ENCODE assay signal across 23 cellular contexts in the genomic region with DNA sequence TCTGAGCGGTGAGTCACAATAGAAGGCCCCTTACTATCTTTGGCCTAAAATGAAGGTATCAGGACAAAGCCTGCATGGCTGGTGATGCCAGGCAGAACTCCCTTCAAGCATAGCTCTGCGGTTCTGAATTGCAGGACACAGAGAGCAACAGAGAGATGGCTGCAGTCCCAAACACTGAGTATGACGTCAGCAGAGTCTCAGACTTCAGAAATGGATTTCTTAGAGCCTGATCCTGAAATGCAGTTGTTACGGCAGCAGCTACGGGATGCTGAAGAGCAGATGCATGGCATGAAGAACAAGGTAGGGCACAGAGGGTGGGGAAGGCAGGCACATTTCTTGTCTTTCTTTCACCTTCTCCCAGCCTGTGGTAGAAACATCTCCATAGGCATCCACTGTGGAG. TPM values are rescaled to one million over a fixed set of nuclear protein-coding genes. Genes with fewer than 3 reads are reported as not detected.
"Had no signal": no experiment of that assay in that cellular context is flagged by ENCODE, and none has a peak within 500 bp of the region (broad histone marks: within the 10 kb centered on the region; RNA-seq: fewer than 3 reads in every experiment).

No MANE protein-coding gene starts in this region.

- H3K36me3 ChIP-seq: MG63 had no signal

- H3K4me1 Mint-ChIP-seq: IgD-negative memory B cell had no signal

- H3K27ac ChIP-seq: SJSA1, SK-N-MC had no signal

- H3K9me3 Mint-ChIP-seq: IgD-negative memory B cell had no signal

- FAIRE-seq: RCC 7860 had no signal

- H3K9me3 ChIP-seq: MG63, SJSA1 had no signal

- H3K27ac Mint-ChIP-seq: IgD-negative memory B cell had no signal

- H3K27me3 ChIP-seq: MG63, SJSA1 had no signal

- H3K27me3 Mint-ChIP-seq: IgD-negative memory B cell had no signal

- H3K4me1 ChIP-seq: SJSA1 had no signal

- DNase-seq: KBM-7, MG63, NCI-H1092, NCI-H1105 treated with DMSO at 0.1 percent for 48 hours, NCI-H1417 treated with DMSO at 0.1 percent for 48 hours, NCI-H187, NCI-H2029, NCI-H2081 treated with DMSO at 0.1 percent for 48 hours, NCI-H2171, NCI-H226, NCI-H446, NCI-H510A, NCI-H524 treated with DMSO at 0.1 percent for 48 hours, NCI-H69, NCI-H774, Right ventricle myocardium superior, RPMI8226, SIG-M5 had no signal

- H3K36me3 Mint-ChIP-seq: IgD-negative memory B cell had no signal

- H3K4me3 ChIP-seq: MG63, SJSA1, SK-N-MC had no signal

- H3K4me3 Mint-ChIP-seq: IgD-negative memory B cell had no signal

RNA-seq across cellular contexts. Expression of gene FLNC, which starts 25.0 kb away (rescaled TPM):
- polyA plus RNA-seq: IgD-negative memory B cell had no signal

RNA-seq across cellular contexts. Expression of gene OPN1SW, which starts 29.6 kb away (rescaled TPM):
- total RNA-seq: HT1080, Right ventricle myocardium superior, SJSA1 had no signal
- polyA plus RNA-seq: IgD-negative memory B cell had no signal
